Comparison of ENCODE assay signal across 13 cellular contexts in genomic region chr17:8681175-8681949, GRCh38. TPM values are rescaled to one million over a fixed set of nuclear protein-coding genes. Genes with fewer than 3 reads are reported as not detected.
DNase-seq lines count a peak whose midpoint lies in the region; ATAC-seq and TF ChIP-seq lines count a peak whose summit lies in the region.
"Had no signal": no experiment of that assay in that cellular context is flagged by ENCODE, and none has a peak within 500 bp of the region (broad histone marks: within the 10 kb centered on the region; RNA-seq: fewer than 3 reads in every experiment).

No MANE protein-coding gene starts in this region.

- DNase-seq in AG20443 (ENCODE audit: low spot score) (peak; percentile 78), adipocyte (ENCODE audit: low read depth) (peak; percentile 91), NCI-H2171 (lab: John Stamatoyannopoulos, UW) (no peak)
- no peak for DNase-seq in activated CD8-positive, alpha-beta memory T cell treated with anti-CD3 and anti-CD28 coated beads, Interleukin-2, amount 50 U/mL, for 48 hours
- DNase-seq: CD4-positive, CD25-positive, alpha-beta regulatory T cell; foreskin keratinocyte; NCI-H1436; T-helper 2 cell had no signal

- WGBS in gastroesophageal sphincter (ENCODE audit: low coverage in 1 of 2), 2 donors = 14 to 28% methylated on average over 12 to 15 of the region's 16 CpGs

- TF ChIP-seq CTCF in gastroesophageal sphincter (IDR thresholded peaks at IDR 0.05) = no peak

- H3K27me3 ChIP-seq in adipocyte (replicated peaks; ENCODE audit: control insufficient read depth, insufficient read depth, low read length) = no peaks in the 10 kb centered on the region
- no peaks in the 10 kb centered on the region for H3K27me3 ChIP-seq in gastroesophageal sphincter
- no peaks in the 10 kb centered on the region for H3K27me3 ChIP-seq in rectal smooth muscle tissue (ENCODE audit: control insufficient read depth, insufficient read depth, low read length)
- H3K27me3 ChIP-seq: foreskin keratinocyte had no signal

- H3K9me3 ChIP-seq in adipocyte (ENCODE audit: control insufficient read depth, low read length) (peaks cover 6% of the 10 kb centered on the region), gastroesophageal sphincter (peaks cover 0 to 8% (median 0%) of the 10 kb centered on the region in 3 donors)

- H3K36me3 ChIP-seq in adipocyte (ENCODE audit: control insufficient read depth, insufficient read depth, low read length, severe bottlenecking) (no peaks in the 10 kb centered on the region), gastroesophageal sphincter (no peaks in the 10 kb centered on the region), rectal smooth muscle tissue (ENCODE audit: control insufficient read depth, insufficient read depth, low read length) (no peaks in the 10 kb centered on the region)

- H3K27ac ChIP-seq in gastroesophageal sphincter = peak overlapping the region; percentile 52 to 61 (median 58)
- peak overlapping the region; percentile 66 for H3K27ac ChIP-seq in rectal smooth muscle tissue (ENCODE audit: low read depth, low read length)
- H3K27ac ChIP-seq: foreskin keratinocyte, HL-60 had no signal

- no peak for TF ChIP-seq POLR2A in gastroesophageal sphincter (IDR thresholded peaks at IDR 0.05)

- peak overlapping the region; percentile 79 for H3K4me3 ChIP-seq in adipocyte (ENCODE audit: low read length)
- peak overlapping the region; percentile 19 to 29 for H3K4me3 ChIP-seq in gastroesophageal sphincter
- peak overlapping the region; percentile 25 for H3K4me3 ChIP-seq in rectal smooth muscle tissue (ENCODE audit: low read length)

- peaks cover 17% of the 10 kb centered on the region for H3K4me1 ChIP-seq in adipocyte (ENCODE audit: control insufficient read depth, insufficient read depth, low read length)
- peaks cover 0 to 19% (median 5%) of the 10 kb centered on the region in 3 donors for H3K4me1 ChIP-seq in gastroesophageal sphincter
- peaks cover 6% of the 10 kb centered on the region for H3K4me1 ChIP-seq in rectal smooth muscle tissue (ENCODE audit: control insufficient read depth, insufficient read depth, low read length)
- H3K4me1 ChIP-seq: foreskin keratinocyte had no signal

- TF ChIP-seq EP300 in gastroesophageal sphincter (IDR thresholded peaks at IDR 0.05) = no peak

- H3K9ac ChIP-seq in adipocyte (ENCODE audit: low read length) (peak overlapping the region; percentile 73), rectal smooth muscle tissue (ENCODE audit: low read length) (no peak overlapping the region)

- ATAC-seq in gastroesophageal sphincter (peak; percentile 57), GM19455 (IDR thresholded peaks at IDR 0.05; ENCODE audit: unreplicated experiment) (no peak), HG03457 (IDR thresholded peaks at IDR 0.05; ENCODE audit: unreplicated experiment) (no peak)
- ATAC-seq: foreskin keratinocyte had no signal

RNA-seq across cellular contexts. Expression of gene MYH10, which starts 50.8 kb away (rescaled TPM):
- total RNA-seq in gastroesophageal sphincter = 10 to 100 TPM; 26.0 to 40.9 (median 34.6) TPM

Comparison
In these comparisons a context has a peak if more than half of its experiments do, and no peak if none do; other contexts are left out.
1. DNase-seq: peak in AG20443 (single experiment) and adipocyte (single experiment); none in NCI-H2171 (single experiment) and activated CD8-positive, alpha-beta memory T cell treated with anti-CD3 and anti-CD28 coated beads, Interleukin-2, amount 50 U/mL, for 48 hours (single experiment).
2. H3K4me3 ChIP-seq: peak in every context shown above with its lines; median percentile 79 in adipocyte; 25 in rectal smooth muscle tissue; 24 in gastroesophageal sphincter.